ENCODE assay signal across 8 cellular contexts in genomic region chr1:44784094-44785026, GRCh38. TPM values are rescaled to one million over a fixed set of nuclear protein-coding genes. Genes with fewer than 3 reads are reported as not detected.
DNase-seq lines count a peak whose midpoint lies in the region; ATAC-seq and TF ChIP-seq lines count a peak whose summit lies in the region.

No MANE protein-coding gene starts in this region.

- peaks cover 52% of the 10 kb centered on the region for H3F3A ChIP-seq in GM23338 (replicated peaks; ENCODE audit: low read depth)

- peak overlapping the region; percentile 21 for H3K9ac ChIP-seq in adipocyte (ENCODE audit: low read length)

- no peaks in the 10 kb centered on the region for H3K9me2 ChIP-seq in GM23338 (ENCODE audit: insufficient read depth)

- H3K4me3 Mint-ChIP-seq in GM23338 = peak overlapping the region; percentile 74
- peak overlapping the region; percentile 83 to 88 for H3K4me3 Mint-ChIP-seq in stimulated activated naive CD8-positive, alpha-beta T cell treated with anti-CD3 and anti-CD28 coated beads, Interleukin-15, amount 100 ng/mL, for 72 hours

- TF ChIP-seq CTCF in GM23338 (conservative IDR thresholded peaks at IDR 0.05; ENCODE audit: low read depth in 2 of 2) = peak; percentile 37 to 44

- no peaks in the 10 kb centered on the region; the same call in 2 of the 3 replicates for H3K9me3 Mint-ChIP-seq in GM23338
- H3K9me3 Mint-ChIP-seq in stimulated activated naive CD8-positive, alpha-beta T cell treated with anti-CD3 and anti-CD28 coated beads, Interleukin-15, amount 100 ng/mL, for 72 hours = no peaks in the 10 kb centered on the region

- ATAC-seq in GM23338 (peak; percentile 44), GM18520 (IDR thresholded peaks at IDR 0.05; ENCODE audit: unreplicated experiment) (no peak)
- peak; percentile 55 for ATAC-seq in stimulated activated naive CD8-positive, alpha-beta T cell treated with anti-CD3 and anti-CD28 coated beads, Interleukin-15, amount 100 ng/mL, for 72 hours

- peaks cover 27% of the 10 kb centered on the region for H3K36me3 Mint-ChIP-seq in GM23338 (ENCODE audit: low read depth)

- H4K20me1 ChIP-seq in GM23338 (replicated peaks; ENCODE audit: insufficient read depth) = 0 out of 2 replicates have a peak, but pooled peaks cover 2% of the 10 kb centered on the region

- H3K4me1 ChIP-seq in GM23338 (ENCODE audit: insufficient read depth) (peaks cover 22% of the 10 kb centered on the region), adipocyte (ENCODE audit: control insufficient read depth, insufficient read depth, low read length) (peaks cover 12% of the 10 kb centered on the region)

- H3K79me2 ChIP-seq in GM23338 (replicated peaks; ENCODE audit: insufficient read depth) = no peaks in the 10 kb centered on the region

- H3K36me3 ChIP-seq in GM23338 (ENCODE audit: insufficient read depth) (peaks cover 4% of the 10 kb centered on the region), adipocyte (ENCODE audit: control insufficient read depth, insufficient read depth, low read length, severe bottlenecking) (peaks cover 21% of the 10 kb centered on the region)

- peak; percentile 33 for DNase-seq in AG20443 (ENCODE audit: low spot score)
- peak; percentile 84 for DNase-seq in GM23338 (ENCODE audit: low spot score)
- no peak for DNase-seq in adipocyte (ENCODE audit: low read depth)
- DNase-seq in islet precursor cell = peak; percentile 74
- peak in 1 of 2 donors; percentile 49 for DNase-seq in stimulated activated naive CD8-positive, alpha-beta T cell treated with anti-CD3 and anti-CD28 coated beads, Interleukin-15, amount 100 ng/mL, for 72 hours
- DNase-seq in SK-N-DZ (ENCODE audit: low spot score) = no peak
- no peak for DNase-seq in Ammon's horn (ENCODE audit: low spot score)

- H3K4me1 Mint-ChIP-seq in GM23338 = peaks cover 28% of the 10 kb centered on the region
- H3K4me1 Mint-ChIP-seq in stimulated activated naive CD8-positive, alpha-beta T cell treated with anti-CD3 and anti-CD28 coated beads, Interleukin-15, amount 100 ng/mL, for 72 hours = peaks cover 54% of the 10 kb centered on the region

- H3K4me2 ChIP-seq in GM23338 = peak overlapping the region; percentile 89

- H3K9me3 ChIP-seq in adipocyte (ENCODE audit: control insufficient read depth, low read length) = no peaks in the 10 kb centered on the region

- no peak overlapping the region for H3K27ac ChIP-seq in GM23338 (ENCODE audit: low read depth)

- peaks cover 31% of the 10 kb centered on the region for H3K27me3 Mint-ChIP-seq in GM23338 (ENCODE audit: insufficient read depth, low read depth, poor library complexity)
- no peaks in the 10 kb centered on the region for H3K27me3 Mint-ChIP-seq in stimulated activated naive CD8-positive, alpha-beta T cell treated with anti-CD3 and anti-CD28 coated beads, Interleukin-15, amount 100 ng/mL, for 72 hours

- H3K27me3 ChIP-seq in GM23338 (ENCODE audit: insufficient read depth) = 0 out of 2 replicates have a peak, but pooled peaks cover 10% of the 10 kb centered on the region
- no peaks in the 10 kb centered on the region for H3K27me3 ChIP-seq in adipocyte (replicated peaks; ENCODE audit: control insufficient read depth, insufficient read depth, low read length)

- H3K4me3 ChIP-seq in GM23338 (peak overlapping the region; percentile 66), adipocyte (ENCODE audit: low read length) (no peak overlapping the region)

- H3K27ac Mint-ChIP-seq in GM23338 = no peak overlapping the region; the same call in 1 of the 2 replicates
- peak overlapping the region; percentile 88 to 89 for H3K27ac Mint-ChIP-seq in stimulated activated naive CD8-positive, alpha-beta T cell treated with anti-CD3 and anti-CD28 coated beads, Interleukin-15, amount 100 ng/mL, for 72 hours

- peak overlapping the region; percentile 95 for H2AFZ ChIP-seq in GM23338

TF ChIP-seq in GM23338, 12 proteins besides CTCF, POLR2A, EP300 and RAD21 (continues in another document):
- TF ChIP-seq NANOG (IDR thresholded peaks at IDR 0.05; ENCODE audit: borderline replicate concordance) (no peak), POLR2AphosphoS5 (IDR thresholded peaks at IDR 0.05; ENCODE audit: low read depth) (peak; percentile 67), ZNF114 (CRISPR knock-in tag; IDR thresholded peaks at IDR 0.05) (no peak), ZNF462 (CRISPR knock-in tag; IDR thresholded peaks at IDR 0.05) (no peak)

RNA-seq across cellular contexts. Expression of gene BEST4, which starts 3.6 kb away (rescaled TPM):
- 0.58 and 0.63 TPM in 2 replicates for total RNA-seq in GM23338 (2014; rRNA removed; shearing (Covaris generic))
- polyA plus RNA-seq in GM23338 (2016; fragmentation: Nextera tagmentation; extraction: Ambion mirVana) = 1.5 and 1.6 TPM in 2 replicates
- not detected in 2 replicates for polyA plus RNA-seq in SK-N-DZ (2014; cell fraction: cytosol; rRNA removed)
- polyA plus RNA-seq in SK-N-DZ (2014; cell fraction: nucleus; rRNA removed) = not detected in 2 replicates

RNA-seq across cellular contexts. Expression of gene RPS8, which starts 9.0 kb away (rescaled TPM):
- total RNA-seq in GM23338 (2014; rRNA removed; shearing (Covaris generic)) = 1,756 and 2,098 TPM in 2 replicates
- 2,427 and 2,738 TPM in 2 replicates for polyA plus RNA-seq in GM23338 (2016; fragmentation: Nextera tagmentation; extraction: Ambion mirVana)
- 3,012 and 3,932 TPM in 2 replicates for polyA plus RNA-seq in SK-N-DZ (2014; cell fraction: cytosol; rRNA removed)
- polyA plus RNA-seq in SK-N-DZ (2014; cell fraction: nucleus; rRNA removed) = 1,727 and 2,442 TPM in 2 replicates

RNA-seq across cellular contexts. Expression of gene PLK3, which starts 15.8 kb away (rescaled TPM):
- total RNA-seq in GM23338 (2014; rRNA removed; shearing (Covaris generic)) = 11.8 and 15.1 TPM in 2 replicates
- polyA plus RNA-seq in GM23338 (2016; fragmentation: Nextera tagmentation; extraction: Ambion mirVana) = 7.6 and 8.7 TPM in 2 replicates
- 2.8 and 5.9 TPM in 2 replicates for polyA plus RNA-seq in SK-N-DZ (2014; cell fraction: cytosol; rRNA removed)
- polyA plus RNA-seq in SK-N-DZ (2014; cell fraction: nucleus; rRNA removed) = 7.5 and 12.4 TPM in 2 replicates

RNA-seq across cellular contexts. Expression of gene DYNLT4, which starts 22.8 kb away (rescaled TPM):
- 0.73 TPM in 1 of 2 replicates, not detected in the other for total RNA-seq in GM23338 (2014; rRNA removed; shearing (Covaris generic))
- not detected in 2 replicates for polyA plus RNA-seq in GM23338 (2016; fragmentation: Nextera tagmentation; extraction: Ambion mirVana)
- polyA plus RNA-seq in SK-N-DZ (2014; cell fraction: cytosol; rRNA removed) = not detected in 2 replicates
- not detected in 2 replicates for polyA plus RNA-seq in SK-N-DZ (2014; cell fraction: nucleus; rRNA removed)

RNA-seq across cellular contexts. Expression of gene BTBD19, which starts 24.0 kb away (rescaled TPM):
- 0.16 and 0.66 TPM in 2 replicates for total RNA-seq in GM23338 (2014; rRNA removed; shearing (Covaris generic))
- 0.33 and 0.37 TPM in 2 replicates for polyA plus RNA-seq in GM23338 (2016; fragmentation: Nextera tagmentation; extraction: Ambion mirVana)
- polyA plus RNA-seq in SK-N-DZ (2014; cell fraction: cytosol; rRNA removed) = 0.53 and 0.97 TPM in 2 replicates
- 1.5 and 2.5 TPM in 2 replicates for polyA plus RNA-seq in SK-N-DZ (2014; cell fraction: nucleus; rRNA removed)

Comparison
In these comparisons a context has a peak if more than half of its experiments do, and no peak if none do; other contexts are left out.
1. DNase-seq: peak in AG20443 (single experiment), GM23338 (single experiment) and islet precursor cell (single experiment); none in adipocyte (single experiment), SK-N-DZ (single experiment) and Ammon's horn (single experiment).